11 cellular contexts compared by ENCODE assay signal in genomic region chr22:33519974-33520903, GRCh38.
"Had no signal": no experiment of that assay in that cellular context is flagged by ENCODE, and none has a peak within 500 bp of the region (broad histone marks: within the 10 kb centered on the region; RNA-seq: fewer than 3 reads in every experiment).

No MANE protein-coding gene starts in this region.

- H3K27ac Mint-ChIP-seq: activated CD8-positive, alpha-beta T cell treated with anti-CD3 and anti-CD28 coated beads for 36 hours; activated naive CD8-positive, alpha-beta T cell treated with anti-CD3 and anti-CD28 coated beads, Interleukin-2, amount 50 U/mL, for 24 hours had no signal

- H3K27me3 ChIP-seq: ascending aorta, esophagus squamous epithelium, right atrium auricular region, transverse colon had no signal

- ATAC-seq: activated CD8-positive, alpha-beta T cell treated with anti-CD3 and anti-CD28 coated beads for 36 hours; activated naive CD8-positive, alpha-beta T cell treated with anti-CD3 and anti-CD28 coated beads, Interleukin-2, amount 50 U/mL, for 24 hours had no signal

- H3K4me3 ChIP-seq: ascending aorta, esophagus squamous epithelium, left ventricle myocardium inferior, right atrium auricular region, smooth muscle cell, transverse colon had no signal

- H3K4me1 ChIP-seq: ascending aorta had no signal

- DNase-seq: activated naive CD4-positive, alpha-beta T cell treated with Interleukin-2 at 50 U/mL for 16 hours; esophagus squamous epithelium; left ventricle myocardium inferior; stimulated activated CD4-positive, alpha-beta T cell treated with anti-CD3 and anti-CD28 coated beads, Interleukin-1b, Interleukin-23, amount 100 ng/mL, for 48 hours; stimulated activated naive CD4-positive, alpha-beta T cell had no signal

- H3K9me3 ChIP-seq: ascending aorta, esophagus squamous epithelium, transverse colon had no signal

- H3K36me3 ChIP-seq: esophagus squamous epithelium, right atrium auricular region, transverse colon had no signal

- H3K4me2 ChIP-seq: smooth muscle cell had no signal

- H3K4me3 Mint-ChIP-seq: activated CD8-positive, alpha-beta T cell treated with anti-CD3 and anti-CD28 coated beads for 36 hours; activated naive CD8-positive, alpha-beta T cell treated with anti-CD3 and anti-CD28 coated beads, Interleukin-2, amount 50 U/mL, for 24 hours had no signal

- H3K27me3 Mint-ChIP-seq: activated CD8-positive, alpha-beta T cell treated with anti-CD3 and anti-CD28 coated beads for 36 hours had no signal

- H3K27ac ChIP-seq: ascending aorta, esophagus squamous epithelium, left ventricle myocardium inferior, right atrium auricular region had no signal
